ENCODE assay signal across 8 cellular contexts in the genomic region with DNA sequence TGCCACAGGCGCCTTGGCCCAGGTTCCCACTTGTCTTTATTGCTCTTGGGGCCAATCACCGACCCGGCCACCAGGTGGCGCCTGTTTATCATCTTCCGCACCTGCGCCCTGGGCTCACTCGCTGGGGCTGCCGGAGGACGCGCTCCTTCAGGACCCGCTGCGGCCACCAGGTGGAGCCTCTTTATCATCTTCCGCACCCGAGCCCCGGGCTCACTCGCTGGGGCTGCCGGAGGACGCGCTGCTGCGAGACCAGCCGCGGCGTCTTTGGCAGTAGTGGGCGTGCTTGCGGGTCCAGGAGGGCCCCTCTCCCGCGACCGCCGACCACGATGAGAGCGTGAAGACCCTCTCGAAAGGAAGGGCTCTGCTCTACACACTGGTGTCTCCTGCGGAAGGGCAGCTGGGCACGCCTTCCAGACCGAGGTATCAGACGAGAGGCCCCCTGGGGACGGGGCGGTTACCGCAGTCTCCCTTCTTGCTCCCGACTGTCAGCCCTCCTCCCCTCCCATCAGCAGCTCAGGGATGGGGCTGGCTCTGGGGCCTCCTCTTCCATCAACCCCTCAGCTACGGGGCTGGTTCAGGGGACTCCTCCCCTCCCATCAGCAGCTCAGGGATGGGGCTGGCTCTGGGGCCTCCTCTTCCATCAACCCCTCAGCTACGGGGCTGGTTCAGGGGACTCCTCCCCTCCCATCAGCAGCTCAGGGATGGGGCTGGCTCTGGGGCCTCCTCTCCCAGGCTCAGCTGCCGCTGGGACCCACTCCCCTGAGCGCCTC.
DNase-seq lines count a peak whose midpoint lies in the region; ATAC-seq and TF ChIP-seq lines count a peak whose summit lies in the region.
"Not testable (repeated sequence)": the region's sequence is repeated elsewhere in the genome, so short reads cannot be mapped to it uniquely, and the experiment has no call there.

No MANE protein-coding gene starts in this region.

- not testable (repeated sequence) for H3K4me3 ChIP-seq in AG09309 (ENCODE audit: control insufficient read depth, low read depth, low read length)
- peak overlapping the region; percentile 13 for H3K4me3 ChIP-seq in choroid plexus epithelial cell (ENCODE audit: low read depth, low read length)

- ATAC-seq in HG03095 (IDR thresholded peaks at IDR 0.05; ENCODE audit: unreplicated experiment) = peak; percentile 100

- DNase-seq in AG09309 (ENCODE audit: low read depth) = not testable (repeated sequence)
- DNase-seq in GM19238 (ENCODE audit: insufficient read length, low spot score) (peak; percentile 64), NCI-H524 (lab: John Stamatoyannopoulos, UW) (peak; percentile 62 to 78), choroid plexus epithelial cell (ENCODE audit: low read depth) (peak; percentile 12), kidney tubule cell (ENCODE audit: low spot score) (peak; percentile 30)
- peak; percentile 48 to 50 for DNase-seq in activated CD4-positive, alpha-beta T cell treated with anti-CD3 and anti-CD28 coated beads, Interleukin-2, amount 50 U/mL, for 4 hours
- peak; percentile 24 to 91 (median 88) for DNase-seq in stimulated activated CD4-positive, alpha-beta T cell treated with anti-CD3 and anti-CD28 coated beads, Interleukin-1b, Interleukin-23, amount 100 ng/mL, for 24 hours (ENCODE audit: low read depth in 4 of 4, low spot score in 1 of 4)

- TF ChIP-seq CTCF in AG09309 (IDR thresholded peaks at IDR 0.05; ENCODE audit: control insufficient read depth, insufficient read depth, low read depth, low read length, missing control alignments) = peak; percentile 23
- TF ChIP-seq CTCF in choroid plexus epithelial cell (conservative IDR thresholded peaks at IDR 0.05; ENCODE audit: low read depth, low read length) = peak; percentile 34
